In genomic region chr10:91627344-91628102, GRCh38 we compare ENCODE assay signal across 18 cellular contexts. TPM values are rescaled to one million over a fixed set of nuclear protein-coding genes. Genes with fewer than 3 reads are reported as not detected.
A peak's percentile ranks its signal among the peaks of the same experiment; 100 is the strongest.
DNase-seq lines count a peak whose midpoint lies in the region; ATAC-seq and TF ChIP-seq lines count a peak whose summit lies in the region.
"Had no signal": no experiment of that assay in that cellular context is flagged by ENCODE, and none has a peak within 500 bp of the region (broad histone marks: within the 10 kb centered on the region; RNA-seq: fewer than 3 reads in every experiment).

No MANE protein-coding gene starts in this region.

- in situ Hi-C loops in gastrocnemius medialis (cut with MboI; ENCODE audit: low sequenced_read_pairs in 4 of 4): loop anchor here in 2 of 4 donors (25.0 kb wide), 1 partner anchor 240 kb away; no protein-coding TSS in a partner anchor

- H3K9me3 Mint-ChIP-seq in MCF 10A (ENCODE audit: unreplicated experiment): no peaks in the 10 kb centered on the region
- H3K9me3 Mint-ChIP-seq: effector memory CD8-positive, alpha-beta T cell had no signal

- ATAC-seq in gastrocnemius medialis: peak in 1 of 2 donors; percentile 9
- ATAC-seq in HG03095 (IDR thresholded peaks at IDR 0.05; ENCODE audit: unreplicated experiment): no peak
- ATAC-seq: activated CD8-positive, alpha-beta T cell treated with anti-CD3 and anti-CD28 coated beads for 36 hours; effector memory CD8-positive, alpha-beta T cell; stimulated activated naive B cell treated with anti-CD40 and anti-IgM and Interleukin-4, amounts not matched to agents 10 μg/mL and 1 μg/mL and 100 μg/mL, for 72 hours had no signal

- CTCF ChIA-PET in MCF 10A (lab: Yijun Ruan, JAX): interaction anchor here (0.7 to 1.5 kb wide), 3 partner anchors 8 to 133 kb away, joined by 3 to 8 read pairs (median 3); no protein-coding TSS in a partner anchor

- no peaks in the 10 kb centered on the region for H3K36me3 Mint-ChIP-seq in MCF 10A (ENCODE audit: insufficient read depth, unreplicated experiment)

- H3K4me1 ChIP-seq in left ventricle myocardium inferior: peaks cover 52% of the 10 kb centered on the region
- peaks cover 19 to 29% of the 10 kb centered on the region in 2 donors for H3K4me1 ChIP-seq in gastrocnemius medialis

- no peak overlapping the region for H3K27ac Mint-ChIP-seq in MCF 10A (ENCODE audit: low read depth, unreplicated experiment)
- H3K27ac Mint-ChIP-seq: activated CD8-positive, alpha-beta T cell treated with anti-CD3 and anti-CD28 coated beads for 36 hours; effector memory CD8-positive, alpha-beta T cell; stimulated activated naive B cell treated with anti-CD40 and anti-IgM and Interleukin-4, amounts not matched to agents 10 μg/mL and 1 μg/mL and 100 μg/mL, for 72 hours had no signal

- no TSS peak for BruUV-seq in MCF 10A (replicated peaks; lab: Mats Ljungman, UMichigan)

- no peak for TF ChIP-seq POLR2A in gastrocnemius medialis (IDR thresholded peaks at IDR 0.05)

- peak overlapping the region; percentile 27 for H3K27ac ChIP-seq in VCaP
- H3K27ac ChIP-seq in left ventricle myocardium inferior (replicated peaks): peak overlapping the region; percentile 91
- H3K27ac ChIP-seq in gastrocnemius medialis: peak overlapping the region; percentile 86 to 94 (median 91)
- peak overlapping the region in 15 of 59 donors; percentile 2 to 92 (median 31) for H3K27ac ChIP-seq in dorsolateral prefrontal cortex
- H3K27ac ChIP-seq: parathyroid adenoma, WERI-Rb-1 had no signal

- H3K4me1 Mint-ChIP-seq in MCF 10A (ENCODE audit: insufficient read depth, unreplicated experiment): no peaks in the 10 kb centered on the region

- TF ChIP-seq CTCF in AG10803 (conservative IDR thresholded peaks at IDR 0.05; ENCODE audit: low read length) (peak; percentile 8; the same call in 1 of the 2 replicates), VCaP (conservative IDR thresholded peaks at IDR 0.05) (peak; percentile 30; the same call in 1 of the 2 replicates), left ventricle myocardium inferior (IDR thresholded peaks at IDR 0.05; ENCODE audit: borderline replicate concordance) (peak; percentile 9), gastrocnemius medialis (IDR thresholded peaks at IDR 0.05 in 4 of 5, conservative IDR thresholded peaks at IDR 0.05 in 1 of 5) (peak in 1 of 5 experiments; percentile 29), MCF 10A (IDR thresholded peaks at IDR 0.05; ENCODE audit: unreplicated experiment) (no peak), dorsolateral prefrontal cortex (IDR thresholded peaks at IDR 0.05 in 54 of 56, conservative IDR thresholded peaks at IDR 0.05 in 2 of 56; ENCODE audit: low read depth in 1 of 56, partially characterized antibody in 56 of 56) (no peak)

- intact Hi-C loops in left ventricle myocardium inferior (cut with micrococcal nuclease) (no loop called here), gastrocnemius medialis (cut with DNase I; ENCODE audit: low total_unique reads) (no loop called here), MCF 10A (cut with micrococcal nuclease) (no loop called here), dorsolateral prefrontal cortex (cut with DNase I) (no loop called here)

- no peak overlapping the region for H3K4me3 Mint-ChIP-seq in MCF 10A (ENCODE audit: unreplicated experiment)
- H3K4me3 Mint-ChIP-seq: activated CD8-positive, alpha-beta T cell treated with anti-CD3 and anti-CD28 coated beads for 36 hours; effector memory CD8-positive, alpha-beta T cell; stimulated activated naive B cell treated with anti-CD40 and anti-IgM and Interleukin-4, amounts not matched to agents 10 μg/mL and 1 μg/mL and 100 μg/mL, for 72 hours had no signal

- peak; percentile 48 for DNase-seq in AG10803 (ENCODE audit: low read depth)
- no peak for DNase-seq in left ventricle myocardium inferior
- no peak for DNase-seq in gastrocnemius medialis
- DNase-seq in MCF 10A (ENCODE audit: unreplicated experiment): no peak
- DNase-seq in dorsolateral prefrontal cortex: no peak
- DNase-seq in NCI-H345 (lab: John Stamatoyannopoulos, UW): no peak
- DNase-seq: activated CD8-positive, alpha-beta T cell treated with anti-CD3 and anti-CD28 coated beads for 36 hours; Calu3; central memory CD4-positive, alpha-beta T cell; effector memory CD8-positive, alpha-beta T cell; GDM1; NCI-H2029; stimulated activated naive B cell treated with anti-CD40 and anti-IgM and Interleukin-4, amounts not matched to agents 10 μg/mL and 1 μg/mL and 100 μg/mL, for 72 hours; T-helper 1 cell; WERI-Rb-1 had no signal

- H3K36me3 ChIP-seq in left ventricle myocardium inferior: peaks cover 59% of the 10 kb centered on the region
- peaks cover 0 to 6% of the 10 kb centered on the region in 2 donors for H3K36me3 ChIP-seq in gastrocnemius medialis

- H3K27me3 ChIP-seq in left ventricle myocardium inferior (ENCODE audit: low read depth): no peaks in the 10 kb centered on the region
- no peaks in the 10 kb centered on the region for H3K27me3 ChIP-seq in gastrocnemius medialis
- H3K27me3 ChIP-seq in dorsolateral prefrontal cortex: no peaks in the 10 kb centered on the region

- H3K9me3 ChIP-seq in left ventricle myocardium inferior (replicated peaks) (peaks cover 7% of the 10 kb centered on the region), gastrocnemius medialis (no peaks in the 10 kb centered on the region)

- POLR2A ChIA-PET in MCF 10A (lab: Yijun Ruan, JAX): interaction anchor here (1.2 kb wide), 1 partner anchor 11 kb away, joined by 3 read pairs; no protein-coding TSS in a partner anchor

- H3K4me3 ChIP-seq in AG10803 (ENCODE audit: low read length) (peak overlapping the region; percentile 80), left ventricle myocardium inferior (peak overlapping the region; percentile 75), gastrocnemius medialis (peak overlapping the region in 2 of 4 donors; percentile 68 to 70), dorsolateral prefrontal cortex (peak overlapping the region in 12 of 59 donors; percentile 19 to 83 (median 76))

- H3K27me3 Mint-ChIP-seq in MCF 10A (ENCODE audit: insufficient read depth, unreplicated experiment): no peaks in the 10 kb centered on the region

RNA-seq across cellular contexts. Expression of gene PPP1R3C, which starts 5.3 kb away (rescaled TPM):
- total RNA-seq in left ventricle myocardium inferior: 236 TPM
- 10 to 100 TPM in 3 of 4 donors, 1 to 10 TPM in 1; 6.6 to 90.7 (median 65.5) TPM for total RNA-seq in gastrocnemius medialis
- total RNA-seq in MCF 10A (2022): 0.30 and 0.47 TPM in 2 replicates
- total RNA-seq in dorsolateral prefrontal cortex: 100 to 1,000 TPM in 2 of 120 experiments, 10 to 100 TPM in 118; 20.8 to 122 (median 43.9) TPM

Comparison
In these comparisons a context has a peak if more than half of its experiments do, and no peak if none do; other contexts are left out.
1. CTCF ChIP-seq: peak in AG10803 (single experiment), VCaP (single experiment) and left ventricle myocardium inferior (single experiment); none in MCF 10A (single experiment) and dorsolateral prefrontal cortex (0 of 56).